Comparison of ENCODE assay signal across 15 cellular contexts in genomic region chr3:64191822-64192221, GRCh38. TPM values are rescaled to one million over a fixed set of nuclear protein-coding genes. Genes with fewer than 3 reads are reported as not detected.
DNase-seq lines count a peak whose midpoint lies in the region; ATAC-seq, FAIRE-seq and TF ChIP-seq lines count a peak whose summit lies in the region.
"Had no signal": no experiment of that assay in that cellular context is flagged by ENCODE, and none has a peak within 500 bp of the region (broad histone marks: within the 10 kb centered on the region; RNA-seq: fewer than 3 reads in every experiment).

No MANE protein-coding gene starts in this region.

- no peak overlapping the region for H3K4me2 ChIP-seq in mesenchymal stem cell (ENCODE audit: low read length, poor library complexity, severe bottlenecking)

- peak overlapping the region; percentile 44 to 88 for H3K4ac ChIP-seq in mesenchymal stem cell (ENCODE audit: low read depth in 1 of 2, low read length in 2 of 2)

- no peak overlapping the region for H3K4me3 Mint-ChIP-seq in T-helper 17 cell
- H3K4me3 Mint-ChIP-seq: H9 had no signal

- no peak for TF ChIP-seq POLR2A in GM12892 (IDR thresholded peaks at IDR 0.05; ENCODE audit: low read depth, low read length)

- peak overlapping the region; percentile 71 for H2BK120ac ChIP-seq in mesenchymal stem cell (ENCODE audit: low read depth, low read length)

- no peak overlapping the region for H2AFZ ChIP-seq in mesenchymal stem cell (ENCODE audit: low read depth, low read length)

- no peak overlapping the region for H2AK5ac ChIP-seq in mesenchymal stem cell (ENCODE audit: low read length, severe bottlenecking)

- no peaks in the 10 kb centered on the region for H3K27me3 Mint-ChIP-seq in T-helper 17 cell

- H2BK15ac ChIP-seq in mesenchymal stem cell (ENCODE audit: low read depth, poor library complexity, severe bottlenecking) = no peak overlapping the region

- peak overlapping the region; percentile 43 for H4K91ac ChIP-seq in mesenchymal stem cell (ENCODE audit: low read length)

- peak overlapping the region in 1 of 2 experiments; percentile 21 for H3K14ac ChIP-seq in mesenchymal stem cell (ENCODE audit: low read length in 2 of 2)

- no peak for FAIRE-seq in GM12892 (lab: Jason Lieb, UNC)
- FAIRE-seq: GM12891 had no signal

- ATAC-seq in heart right ventricle (no peak), T-helper 17 cell (no peak), GM19395 (IDR thresholded peaks at IDR 0.05; ENCODE audit: unreplicated experiment) (no peak)

- H3K79me1 ChIP-seq in mesenchymal stem cell (replicated peaks; ENCODE audit: low read length, poor library complexity, severe bottlenecking) = peaks cover 5% of the 10 kb centered on the region

- TF ChIP-seq CTCF in right atrium auricular region (IDR thresholded peaks at IDR 0.05) = no peak
- TF ChIP-seq CTCF in heart right ventricle (IDR thresholded peaks at IDR 0.05) = no peak

- H3K23ac ChIP-seq in mesenchymal stem cell (ENCODE audit: low read length in 2 of 2) = peak overlapping the region in 1 of 2 experiments; percentile 8

- DNase-seq in right atrium auricular region (ENCODE audit: low spot score) (no peak), heart right ventricle (no peak), mesenchymal stem cell (no peak), T-helper 17 cell (no peak), GM12892 (ENCODE audit: insufficient read length) (no peak), NCI-H446 (lab: John Stamatoyannopoulos, UW) (no peak)
- DNase-seq: C1 segment of cervical spinal cord, GDM1, H9, NCI-H187, NCI-H446 treated with DMSO at 0.1 percent for 48 hours, NCI-H748 treated with DMSO at 0.1 percent for 48 hours had no signal

- H3K36me3 ChIP-seq in right atrium auricular region = peaks cover 3% of the 10 kb centered on the region
- peaks cover 0 to 6% (median 0%) of the 10 kb centered on the region in 9 donors for H3K36me3 ChIP-seq in heart right ventricle
- H3K36me3 ChIP-seq in esophagus (ENCODE audit: control insufficient read depth in 2 of 2, insufficient read depth in 2 of 2, low read length in 1 of 2) = no peaks in the 10 kb centered on the region
- peaks cover 9 to 34% of the 10 kb centered on the region in 2 experiments for H3K36me3 ChIP-seq in mesenchymal stem cell (ENCODE audit: control insufficient read depth in 1 of 2, insufficient read depth in 2 of 2, low read depth in 1 of 2, low read length in 2 of 2)

- H4K8ac ChIP-seq in mesenchymal stem cell (ENCODE audit: low read length) = peak overlapping the region; percentile 41

- peak overlapping the region; percentile 0 to 37 for H3K27ac ChIP-seq in right atrium auricular region
- H3K27ac ChIP-seq in heart right ventricle = peak overlapping the region in 1 of 10 donors; percentile 84
- peak overlapping the region; percentile 6 to 14 for H3K27ac ChIP-seq in esophagus (ENCODE audit: low read depth in 2 of 2, low read length in 1 of 2)
- H3K27ac ChIP-seq in mesenchymal stem cell (ENCODE audit: low read length, poor library complexity, severe bottlenecking) = no peak overlapping the region

- H3K9ac ChIP-seq in mesenchymal stem cell (ENCODE audit: low read length) = peak overlapping the region; percentile 60

- peak overlapping the region in 1 of 2 experiments; percentile 67 for H3K18ac ChIP-seq in mesenchymal stem cell (ENCODE audit: low read depth in 1 of 2, low read length in 2 of 2)

- H2BK5ac ChIP-seq in mesenchymal stem cell (ENCODE audit: low read depth, low read length, poor library complexity, severe bottlenecking) = no peak overlapping the region

- H3K9me3 ChIP-seq in right atrium auricular region (no peaks in the 10 kb centered on the region), heart right ventricle (peaks cover 0 to 6% (median 0%) of the 10 kb centered on the region in 11 donors), esophagus (ENCODE audit: control insufficient read depth in 2 of 2, insufficient read depth in 1 of 2, low read depth in 1 of 2, low read length in 1 of 2) (no peaks in the 10 kb centered on the region), mesenchymal stem cell (ENCODE audit: control insufficient read depth, low read length) (no peaks in the 10 kb centered on the region), T-helper 17 cell (ENCODE audit: control insufficient read depth, low read length, poor library complexity, severe bottlenecking) (no peaks in the 10 kb centered on the region)

- H3K4me3 ChIP-seq in right atrium auricular region = no peak overlapping the region
- no peak overlapping the region for H3K4me3 ChIP-seq in heart right ventricle
- no peak overlapping the region for H3K4me3 ChIP-seq in esophagus (ENCODE audit: low read depth in 1 of 2, low read length in 2 of 2)
- no peak overlapping the region for H3K4me3 ChIP-seq in mesenchymal stem cell (ENCODE audit: insufficient read depth in 1 of 2, low read depth in 1 of 2, low read length in 2 of 2)

- H2BK12ac ChIP-seq in mesenchymal stem cell (ENCODE audit: low read length in 2 of 2) = peak overlapping the region; percentile 32 to 59

- H3K27ac Mint-ChIP-seq in T-helper 17 cell = no peak overlapping the region
- H3K27ac Mint-ChIP-seq: H9 had no signal

- H3K27me3 ChIP-seq in right atrium auricular region = no peaks in the 10 kb centered on the region
- no peaks in the 10 kb centered on the region for H3K27me3 ChIP-seq in heart right ventricle
- H3K27me3 ChIP-seq in esophagus (ENCODE audit: control insufficient read depth in 1 of 2, insufficient read depth in 2 of 2, low read length in 2 of 2) = no peaks in the 10 kb centered on the region
- no peaks in the 10 kb centered on the region for H3K27me3 ChIP-seq in mesenchymal stem cell (ENCODE audit: control insufficient read depth in 1 of 2, insufficient read depth in 1 of 2, low read length in 2 of 2)

- H3K4me1 Mint-ChIP-seq in T-helper 17 cell = no peaks in the 10 kb centered on the region

- 92 to 96% methylated on average over 6 of the region's 6 CpGs for WGBS in heart right ventricle, 2 donors
- WGBS in esophagus, 2 donors = 88 to 91% methylated on average over 6 of the region's 6 CpGs
- 88% methylated on average over 4 of the region's 6 CpGs for WGBS in mesenchymal stem cell

- H3K36me3 Mint-ChIP-seq in T-helper 17 cell (ENCODE audit: low read depth) = no peaks in the 10 kb centered on the region

- intact Hi-C loops in heart right ventricle (cut with DNase I) = no loop called here

- peaks cover 0 to 60% of the 10 kb centered on the region in 2 donors for H3K4me1 ChIP-seq in right atrium auricular region
- peaks cover 19 to 59% (median 41%) of the 10 kb centered on the region in 9 donors for H3K4me1 ChIP-seq in heart right ventricle
- peaks cover 2 to 3% of the 10 kb centered on the region in 2 donors for H3K4me1 ChIP-seq in esophagus (ENCODE audit: control insufficient read depth in 2 of 2, insufficient read depth in 2 of 2, low read length in 1 of 2)
- peaks cover 13% of the 10 kb centered on the region for H3K4me1 ChIP-seq in mesenchymal stem cell (ENCODE audit: control insufficient read depth, insufficient read depth, low read depth, low read length)

RNA-seq across cellular contexts. Expression of gene PRICKLE2, which starts 33.4 kb away (rescaled TPM):
- total RNA-seq in right atrium auricular region = 10 to 100 TPM; 18.4 to 22.2 TPM
- total RNA-seq in heart right ventricle = 10 to 100 TPM in 4 of 10 donors, 1 to 10 TPM in 6; 6.4 to 12.2 (median 8.4) TPM
- 1 to 10 TPM; 1.8 to 1.9 TPM for polyA plus RNA-seq in heart right ventricle
- polyA plus RNA-seq in esophagus = 1 to 10 TPM; 1.3 to 2.7 TPM
- 17.0 TPM for polyA plus RNA-seq in mesenchymal stem cell (2013, experiment 1 of 2)
- 16.9 TPM for polyA plus RNA-seq in mesenchymal stem cell (2013, experiment 2 of 2)
- under 1 TPM; 0.21 to 0.37 TPM for total RNA-seq in T-helper 17 cell
- 1.00 TPM for polyA plus RNA-seq in GM12892 (2012; ENCODE audit: missing spikeins)

Comparison
In these comparisons a context has a peak if more than half of its experiments do, and no peak if none do; other contexts are left out.
1. RNA of gene PRICKLE2, which starts 33.4 kb away (total RNA-seq): 18.4 to 22.2 TPM in right atrium auricular region and 6.4 to 12.2 TPM in heart right ventricle; 0.21 to 0.37 TPM in T-helper 17 cell; every median in the first group is over 4 times any median in the second.